In genomic region chr5:137263319-137263718, GRCh38 we compare ENCODE assay signal across 16 cellular contexts.
DNase-seq lines count a peak whose midpoint lies in the region; ATAC-seq and TF ChIP-seq lines count a peak whose summit lies in the region.
"Had no signal": no experiment of that assay in that cellular context is flagged by ENCODE, and none has a peak within 500 bp of the region (broad histone marks: within the 10 kb centered on the region; RNA-seq: fewer than 3 reads in every experiment).

No MANE protein-coding gene starts in this region.

- H3K9me3 ChIP-seq in GM23248 (ENCODE audit: low read depth) (no peaks in the 10 kb centered on the region), transverse colon (no peaks in the 10 kb centered on the region)
- H3K9me3 ChIP-seq: BLaER1 had no signal

- H3K4me3 ChIP-seq in GM23248 (no peak overlapping the region), transverse colon (no peak overlapping the region)
- H3K4me3 ChIP-seq: BLaER1 had no signal

- no peak overlapping the region for H3K9ac ChIP-seq in GM23248
- H3K9ac ChIP-seq: BLaER1 had no signal

- no peak for TF ChIP-seq EP300 in transverse colon (IDR thresholded peaks at IDR 0.05; ENCODE audit: low read depth)

- in situ Hi-C loops in GM23248 (cut with MboI) (no loop called here), transverse colon (cut with MboI; ENCODE audit: low pct_ligation_motif_present in 1 of 4, low pct_unique_long_range_greater_than_20kb in 1 of 4, low sequenced_read_pairs in 3 of 4) (no loop called here)

- TF ChIP-seq POLR2A in GM18505 (IDR thresholded peaks at IDR 0.05; ENCODE audit: borderline replicate concordance, extremely low read depth, insufficient read depth, insufficient read length) (no peak), transverse colon (IDR thresholded peaks at IDR 0.05) (no peak)

- peaks cover 29% of the 10 kb centered on the region for H3K79me2 ChIP-seq in GM23248 (ENCODE audit: insufficient read depth)

- H3K36me3 ChIP-seq in GM23248 (ENCODE audit: low read depth) (no peaks in the 10 kb centered on the region), transverse colon (no peaks in the 10 kb centered on the region)
- H3K36me3 ChIP-seq: BLaER1 had no signal

- H3K27me3 ChIP-seq in GM23248 (replicated peaks; ENCODE audit: insufficient read depth) (peaks cover 9% of the 10 kb centered on the region; the same call in 1 of the 2 replicates), transverse colon (no peaks in the 10 kb centered on the region)
- H3K27me3 ChIP-seq: BLaER1 had no signal

- H3K27ac Mint-ChIP-seq in chondrocyte (ENCODE audit: unreplicated experiment), result peak overlapping the region; percentile 9
- H3K27ac Mint-ChIP-seq in natural killer cell, result no peak overlapping the region
- H3K27ac Mint-ChIP-seq: CD14-positive monocyte; CD4-positive, alpha-beta memory T cell; H9 had no signal

- H3K27me3 Mint-ChIP-seq in chondrocyte (ENCODE audit: low read depth) (no peaks in the 10 kb centered on the region), natural killer cell (ENCODE audit: low read depth in 2 of 2) (peaks cover 5 to 16% of the 10 kb centered on the region in 2 donors)

- H3K36me3 Mint-ChIP-seq in chondrocyte (ENCODE audit: low read depth) (no peaks in the 10 kb centered on the region), natural killer cell (no peaks in the 10 kb centered on the region)
- H3K36me3 Mint-ChIP-seq: CD14-positive monocyte; CD4-positive, alpha-beta memory T cell had no signal

- H3K4me3 Mint-ChIP-seq in chondrocyte (ENCODE audit: unreplicated experiment) (no peak overlapping the region), natural killer cell (no peak overlapping the region)
- H3K4me3 Mint-ChIP-seq: CD14-positive monocyte; CD4-positive, alpha-beta memory T cell; H9 had no signal

- 100% methylated on average over 4 of the region's 4 CpGs for WGBS in GM23248 (ENCODE audit: low coverage in 1 of 2, low lambda C conversion rate in 2 of 2, missing lambda C conversion rate in 2 of 2), 2 experiments
- 66% methylated on average over 4 of the region's 4 CpGs; no CpG with 5 or more reads in 1 of the 2 donors for WGBS in transverse colon (ENCODE audit: low coverage in 1 of 2), 2 donors

- no peak for DNase-seq in GM23248
- no peak for DNase-seq in chondrocyte (ENCODE audit: low spot score)
- peak; percentile 18 for DNase-seq in kidney tubule cell (ENCODE audit: low spot score)
- DNase-seq in left cardiac atrium, result no peak
- no peak for DNase-seq in transverse colon
- no peak for DNase-seq in natural killer cell
- DNase-seq: 8988T, DMS153, DMS79, GF-D8, H9 had no signal

- H3K4me1 Mint-ChIP-seq in chondrocyte (ENCODE audit: low read depth), result peaks cover 7% of the 10 kb centered on the region
- peaks cover 6 to 8% of the 10 kb centered on the region in 2 donors for H3K4me1 Mint-ChIP-seq in natural killer cell
- H3K4me1 Mint-ChIP-seq: CD14-positive monocyte; CD4-positive, alpha-beta memory T cell had no signal

- H3K4me1 ChIP-seq in GM23248 (ENCODE audit: insufficient read depth), result peaks cover 32% of the 10 kb centered on the region
- H3K4me1 ChIP-seq in transverse colon, result no peaks in the 10 kb centered on the region
- H3K4me1 ChIP-seq: BLaER1 had no signal

- peaks cover 21% of the 10 kb centered on the region for H3F3A ChIP-seq in GM23248 (ENCODE audit: insufficient read depth)

- H3K9me2 ChIP-seq in GM23248 (ENCODE audit: insufficient read depth), result no peaks in the 10 kb centered on the region

- no peak overlapping the region for H2AFZ ChIP-seq in GM23248

- ATAC-seq in left cardiac atrium (no peak), GM18505 (IDR thresholded peaks at IDR 0.05; ENCODE audit: unreplicated experiment) (no peak), natural killer cell (no peak)

- H3K4me2 ChIP-seq in GM23248 (ENCODE audit: unreplicated experiment), result peak overlapping the region; percentile 71
- H3K4me2 ChIP-seq: BLaER1 had no signal

- H3K9me3 Mint-ChIP-seq in chondrocyte (ENCODE audit: low read depth), result peaks cover 4% of the 10 kb centered on the region
- H3K9me3 Mint-ChIP-seq in natural killer cell, result peaks cover 0 to 3% of the 10 kb centered on the region in 2 donors
- H3K9me3 Mint-ChIP-seq: H9 had no signal

- TF ChIP-seq CTCF in chondrocyte (IDR thresholded peaks at IDR 0.05) (no peak), transverse colon (IDR thresholded peaks at IDR 0.05) (no peak), natural killer cell (IDR thresholded peaks at IDR 0.05) (no peak)

- intact Hi-C loops in left cardiac atrium (cut with DNase I) (no loop called here), transverse colon (cut with DNase I; ENCODE audit: low total_unique reads) (no loop called here), natural killer cell (cut with micrococcal nuclease) (no loop called here)

- H3K27ac ChIP-seq in GM23248 (no peak overlapping the region), transverse colon (no peak overlapping the region)
- H3K27ac ChIP-seq: BLaER1, HL-60 had no signal

- H4K20me1 ChIP-seq in GM23248 (ENCODE audit: insufficient read depth), result peaks cover under 1% of the 10 kb centered on the region; the same call in 1 of the 2 replicates
- H4K20me1 ChIP-seq: BLaER1 had no signal
